In genomic region chr20:36607586-36608387, GRCh38 we compare ENCODE assay signal across 8 cellular contexts. TPM values are rescaled to one million over a fixed set of nuclear protein-coding genes. Genes with fewer than 3 reads are reported as not detected.
DNase-seq lines count a peak whose midpoint lies in the region; TF ChIP-seq lines count a peak whose summit lies in the region.

No MANE protein-coding gene starts in this region.

- H4K20me1 ChIP-seq in MM.1S (ENCODE audit: insufficient read depth, low read length), result no peaks in the 10 kb centered on the region

- intact Hi-C loops in dendritic cell treated with granulocyte-macrophage colony-stimulating factor and Interleukin-4, amounts not matched to agents 40 ng/mL and 50 ng/mL, for 4 days (cut with micrococcal nuclease), result loop anchor here (5.0 kb wide), 3 partner anchors 35 to 165 kb away; partner anchors contain the start of genes DSN1 and TGIF2
- intact Hi-C loops in sigmoid colon (cut with DNase I), result loop anchor here (5.0 to 10.0 kb wide), 4 partner anchors 150 to 403 kb away; partner anchors contain the start of gene DSN1

- H3K4me3 Mint-ChIP-seq in dendritic cell treated with granulocyte-macrophage colony-stimulating factor and Interleukin-4, amounts not matched to agents 40 ng/mL and 50 ng/mL, for 4 days, result peak overlapping the region; percentile 30
- H3K4me3 Mint-ChIP-seq in osteocyte (ENCODE audit: unreplicated experiment), result peak overlapping the region; percentile 60

- H3K27ac ChIP-seq in MM.1S (ENCODE audit: low read length) (no peak overlapping the region; the same call in 1 of the 2 replicates), sigmoid colon (no peak overlapping the region), SJCRH30 (no peak overlapping the region)

- 59 to 79% methylated on average over 7 of the region's 7 CpGs for WGBS in sigmoid colon, 2 donors

- peaks cover 57% of the 10 kb centered on the region for H3K79me2 ChIP-seq in MM.1S (ENCODE audit: low read length)

- TF ChIP-seq EP300 in sigmoid colon (IDR thresholded peaks at IDR 0.05), result no peak

- H3K9ac ChIP-seq in MM.1S (ENCODE audit: low read length), result peak overlapping the region; percentile 96; the same call in 1 of the 2 replicates

- no peak for DNase-seq in GM06990 (ENCODE audit: extremely low read depth, insufficient read length)
- DNase-seq in MM.1S, result no peak
- no peak for DNase-seq in osteocyte (ENCODE audit: extremely low spot score, unreplicated experiment)
- DNase-seq in NCI-H345 treated with DMSO at 0.1 percent for 48 hours (lab: John Stamatoyannopoulos, UW; ENCODE audit: unreplicated experiment), result no peak
- no peak for DNase-seq in sigmoid colon
- DNase-seq in NCI-H446 (lab: John Stamatoyannopoulos, UW), result no peak
- no peak for DNase-seq in SJCRH30

- H2AFZ ChIP-seq in MM.1S (ENCODE audit: low read length), result no peak overlapping the region

- H3K9me2 ChIP-seq in MM.1S (replicated peaks; ENCODE audit: insufficient read depth, low read length), result no peaks in the 10 kb centered on the region

- H3K9me3 ChIP-seq in MM.1S (replicated peaks; ENCODE audit: insufficient read depth, low read length) (no peaks in the 10 kb centered on the region), sigmoid colon (no peaks in the 10 kb centered on the region), SJCRH30 (replicated peaks) (no peaks in the 10 kb centered on the region)

- peak overlapping the region; percentile 95 for H3K27ac Mint-ChIP-seq in dendritic cell treated with granulocyte-macrophage colony-stimulating factor and Interleukin-4, amounts not matched to agents 40 ng/mL and 50 ng/mL, for 4 days
- no peak overlapping the region for H3K27ac Mint-ChIP-seq in osteocyte (ENCODE audit: unreplicated experiment)

- peaks cover 68% of the 10 kb centered on the region for H3K36me3 Mint-ChIP-seq in dendritic cell treated with granulocyte-macrophage colony-stimulating factor and Interleukin-4, amounts not matched to agents 40 ng/mL and 50 ng/mL, for 4 days (ENCODE audit: low read depth)
- H3K36me3 Mint-ChIP-seq in osteocyte (ENCODE audit: unreplicated experiment), result peaks cover 13% of the 10 kb centered on the region

- H3K4me2 ChIP-seq in MM.1S (ENCODE audit: low read depth, low read length), result peak overlapping the region; percentile 58

- peaks cover 27% of the 10 kb centered on the region; the same call in 1 of the 2 replicates for H3F3A ChIP-seq in MM.1S (ENCODE audit: insufficient read depth, low read length)

- TF ChIP-seq POLR2A in sigmoid colon (IDR thresholded peaks at IDR 0.05), result no peak

- H3K4me1 Mint-ChIP-seq in dendritic cell treated with granulocyte-macrophage colony-stimulating factor and Interleukin-4, amounts not matched to agents 40 ng/mL and 50 ng/mL, for 4 days (ENCODE audit: low read depth), result peaks cover 34% of the 10 kb centered on the region
- peaks cover 23% of the 10 kb centered on the region for H3K4me1 Mint-ChIP-seq in osteocyte (ENCODE audit: unreplicated experiment)

- TF ChIP-seq CTCF in GM06990 (IDR thresholded peaks at IDR 0.05; ENCODE audit: insufficient read depth, low read length, poor library complexity, severe bottlenecking) (no peak), MM.1S (IDR thresholded peaks at IDR 0.05; ENCODE audit: low read length) (no peak), osteocyte (IDR thresholded peaks at IDR 0.05) (no peak), sigmoid colon (IDR thresholded peaks at IDR 0.05) (no peak)

- H3K4me3 ChIP-seq in GM06990 (replicated peaks; ENCODE audit: low read depth, low read length) (peak overlapping the region; percentile 99), MM.1S (ENCODE audit: low read length) (peak overlapping the region; percentile 30; the same call in 1 of the 2 replicates), sigmoid colon (no peak overlapping the region), SJCRH30 (no peak overlapping the region)

- H3K4me1 ChIP-seq in MM.1S (ENCODE audit: low read length) (peaks cover 14% of the 10 kb centered on the region), sigmoid colon (peaks cover 0 to 29% (median 25%) of the 10 kb centered on the region in 4 donors), SJCRH30 (peaks cover 5% of the 10 kb centered on the region)

- H3K27me3 Mint-ChIP-seq in dendritic cell treated with granulocyte-macrophage colony-stimulating factor and Interleukin-4, amounts not matched to agents 40 ng/mL and 50 ng/mL, for 4 days, result no peaks in the 10 kb centered on the region
- no peaks in the 10 kb centered on the region for H3K27me3 Mint-ChIP-seq in osteocyte (ENCODE audit: unreplicated experiment)

- peaks cover 23% of the 10 kb centered on the region for H3K36me3 ChIP-seq in GM06990 (ENCODE audit: control insufficient read depth, insufficient read depth, low read length)
- peaks cover 12% of the 10 kb centered on the region; the same call in 1 of the 2 replicates for H3K36me3 ChIP-seq in MM.1S (replicated peaks; ENCODE audit: insufficient read depth, low read length)
- H3K36me3 ChIP-seq in sigmoid colon, result peaks cover 22 to 52% (median 34%) of the 10 kb centered on the region in 4 donors
- H3K36me3 ChIP-seq in SJCRH30, result peaks cover 45% of the 10 kb centered on the region

- H3K27me3 ChIP-seq in GM06990 (replicated peaks; ENCODE audit: control insufficient read depth, insufficient read depth, low read length) (no peaks in the 10 kb centered on the region), MM.1S (replicated peaks; ENCODE audit: insufficient read depth, low read length) (no peaks in the 10 kb centered on the region), sigmoid colon (no peaks in the 10 kb centered on the region), SJCRH30 (no peaks in the 10 kb centered on the region)

- H3K9me3 Mint-ChIP-seq in dendritic cell treated with granulocyte-macrophage colony-stimulating factor and Interleukin-4, amounts not matched to agents 40 ng/mL and 50 ng/mL, for 4 days, result no peaks in the 10 kb centered on the region
- H3K9me3 Mint-ChIP-seq in osteocyte (ENCODE audit: unreplicated experiment), result no peaks in the 10 kb centered on the region

RNA-seq across cellular contexts. Expression of gene RAB5IF, which starts 2.2 kb away (rescaled TPM):
- 65.2 and 69.4 TPM in 2 replicates for total RNA-seq in osteocyte
- total RNA-seq in sigmoid colon, result 10 to 100 TPM; 58.7 to 85.1 (median 75.7) TPM
- 100 to 1,000 TPM; 106 to 169 (median 148) TPM for polyA plus RNA-seq in sigmoid colon
- total RNA-seq in SJCRH30 (2014; rRNA removed; shearing (Covaris generic)), result 125 and 131 TPM in 2 replicates

RNA-seq across cellular contexts. Expression of gene TGIF2, which starts 34.4 kb away (rescaled TPM):
- total RNA-seq in osteocyte (29.2 and 35.0 TPM in 2 replicates), sigmoid colon (10 to 100 TPM in 3 of 4 donors, 1 to 10 TPM in 1; 8.9 to 13.6 (median 11.1) TPM)
- polyA plus RNA-seq in sigmoid colon, result 10 to 100 TPM in 1 of 3 donors, 1 to 10 TPM in 2; 2.1 to 10.0 (median 2.4) TPM
- 71.1 and 75.5 TPM in 2 replicates for total RNA-seq in SJCRH30 (2014; rRNA removed; shearing (Covaris generic))

RNA-seq across cellular contexts. Expression of gene SLA2, which starts 38.2 kb away (rescaled TPM):
- total RNA-seq in osteocyte (not detected in 2 replicates), sigmoid colon (under 1 TPM in 2 of 4 donors, not detected in 2; 0.54 to 0.55 TPM)
- polyA plus RNA-seq in sigmoid colon, result 1 to 10 TPM in 1 of 3 donors, under 1 TPM in 1, not detected in 1; 0.46 to 3.4 TPM
- 0.06 TPM in 1 of 2 replicates, not detected in the other for total RNA-seq in SJCRH30 (2014; rRNA removed; shearing (Covaris generic))

Comparison
In these comparisons a context has a peak if more than half of its experiments do, and no peak if none do; other contexts are left out.
1. H3K4me3 ChIP-seq: peak in GM06990 (single experiment) and MM.1S (single experiment); none in sigmoid colon (0 of 4) and SJCRH30 (single experiment).